ENCODE assay signal across 9 cellular contexts in the genomic region with DNA sequence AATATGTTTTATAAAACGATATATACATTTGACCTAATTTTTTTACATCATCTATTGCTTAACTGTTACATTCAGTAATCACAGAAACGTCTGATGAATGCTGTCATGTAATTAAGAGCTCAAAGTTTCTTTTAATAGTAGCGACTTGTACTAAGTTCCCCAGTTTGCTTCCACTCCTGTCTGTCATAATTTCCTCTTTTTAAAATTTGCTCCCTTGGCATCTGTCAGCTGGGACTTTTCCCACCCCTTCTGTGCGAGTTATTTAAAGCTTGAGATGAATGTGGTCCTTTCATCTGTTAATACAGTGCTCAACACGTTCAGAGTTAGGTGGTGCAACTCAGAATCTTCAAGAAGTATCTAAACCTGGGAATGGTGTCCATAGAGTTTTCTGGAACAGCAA. TPM values are rescaled to one million over a fixed set of nuclear protein-coding genes. Genes with fewer than 3 reads are reported as not detected.
A peak's percentile ranks its signal among the peaks of the same experiment; 100 is the strongest.
DNase-seq lines count a peak whose midpoint lies in the region; ATAC-seq, FAIRE-seq and TF ChIP-seq lines count a peak whose summit lies in the region.
"Had no signal": no experiment of that assay in that cellular context is flagged by ENCODE, and none has a peak within 500 bp of the region (broad histone marks: within the 10 kb centered on the region; RNA-seq: fewer than 3 reads in every experiment).

No MANE protein-coding gene starts in this region.

- no peaks in the 10 kb centered on the region for H3K9me3 ChIP-seq in small intestine (ENCODE audit: control insufficient read depth, low read depth)

- H3K36me3 ChIP-seq in small intestine (ENCODE audit: control insufficient read depth in 2 of 2, insufficient read depth in 2 of 2, low read length in 2 of 2) = no peaks in the 10 kb centered on the region

- no peak for TF ChIP-seq CTCF in VCaP (conservative IDR thresholded peaks at IDR 0.05)

- DNase-seq in activated T-cell treated with anti-CD3 and anti-CD28 coated beads, Interleukin-2, amount 50 U/mL, for 72 hours = no peak
- no peak for DNase-seq in activated T-cell treated with anti-CD3 and anti-CD28 coated beads, Interleukin-2, amount 50 U/mL, for 1 hour
- DNase-seq in globus pallidus (ENCODE audit: low spot score) = peak; percentile 52
- DNase-seq in small intestine = peak; percentile 44
- DNase-seq in NCI-H526 treated with DMSO at 0.1 percent for 48 hours (lab: John Stamatoyannopoulos, UW) = no peak
- DNase-seq in NCI-H1436 (lab: John Stamatoyannopoulos, UW) = no peak
- DNase-seq in LoVo (ENCODE audit: low spot score) = no peak

- H3K27me3 Mint-ChIP-seq in activated T-cell treated with anti-CD3 and anti-CD28 coated beads, Interleukin-2, amount 50 U/mL, for 72 hours (ENCODE audit: low read depth) = no peaks in the 10 kb centered on the region

- peaks cover 3 to 7% of the 10 kb centered on the region in 2 donors for H3K4me1 ChIP-seq in small intestine (ENCODE audit: control insufficient read depth in 2 of 2, insufficient read depth in 1 of 2, low read depth in 1 of 2, low read length in 1 of 2)

- H3K4me3 Mint-ChIP-seq in activated T-cell treated with anti-CD3 and anti-CD28 coated beads, Interleukin-2, amount 50 U/mL, for 72 hours = peak overlapping the region; percentile 97 to 98

- peak overlapping the region in 1 of 2 donors; percentile 73 for H3K4me3 ChIP-seq in small intestine (ENCODE audit: low read depth in 1 of 2, low read length in 2 of 2)

- WGBS in small intestine, 3 donors = 4 to 9% (median 7%) methylated on average over 5 of the region's 5 CpGs

- no peak for FAIRE-seq in small intestine (lab: Jason Lieb, UNC)
- FAIRE-seq: endometrium had no signal

- no peak for ATAC-seq in activated T-cell treated with anti-CD3 and anti-CD28 coated beads, Interleukin-2, amount 50 U/mL, for 72 hours (replicated peaks in 1 of 2)

- H3K9me3 Mint-ChIP-seq in activated T-cell treated with anti-CD3 and anti-CD28 coated beads, Interleukin-2, amount 50 U/mL, for 72 hours = no peaks in the 10 kb centered on the region

- peaks cover 4 to 6% of the 10 kb centered on the region in 2 donors for H3K36me3 Mint-ChIP-seq in activated T-cell treated with anti-CD3 and anti-CD28 coated beads, Interleukin-2, amount 50 U/mL, for 72 hours (ENCODE audit: insufficient read depth in 2 of 2)

- peak overlapping the region; percentile 94 for H3K27ac Mint-ChIP-seq in activated T-cell treated with anti-CD3 and anti-CD28 coated beads, Interleukin-2, amount 50 U/mL, for 72 hours

- H3K27ac ChIP-seq in VCaP = peak overlapping the region; percentile 98
- peak overlapping the region in 1 of 2 donors; percentile 39 for H3K27ac ChIP-seq in small intestine (ENCODE audit: low read depth in 1 of 2, low read length in 1 of 2)

- H3K27me3 ChIP-seq in small intestine (ENCODE audit: control insufficient read depth in 2 of 2, insufficient read depth in 2 of 2, low read length in 2 of 2) = no peaks in the 10 kb centered on the region

- peaks cover 58% of the 10 kb centered on the region for H3K4me1 Mint-ChIP-seq in activated T-cell treated with anti-CD3 and anti-CD28 coated beads, Interleukin-2, amount 50 U/mL, for 72 hours (ENCODE audit: low read depth)

RNA-seq across cellular contexts. Expression of a gene that starts 1.2 kb away (rescaled TPM):
- total RNA-seq in activated T-cell treated with anti-CD3 and anti-CD28 coated beads, Interleukin-2, amount 50 U/mL, for 72 hours = 10 to 100 TPM; 47.2 to 54.6 TPM
- 10 to 100 TPM; 11.3 to 22.8 (median 22.0) TPM for polyA plus RNA-seq in small intestine

Comparison
In these comparisons a context has a peak if more than half of its experiments do, and no peak if none do; other contexts are left out.
1. DNase-seq: peak in globus pallidus (single experiment) and small intestine (single experiment); none in activated T-cell treated with anti-CD3 and anti-CD28 coated beads, Interleukin-2, amount 50 U/mL, for 72 hours (0 of 2), activated T-cell treated with anti-CD3 and anti-CD28 coated beads, Interleukin-2, amount 50 U/mL, for 1 hour (single experiment), NCI-H526 treated with DMSO at 0.1 percent for 48 hours (single experiment), NCI-H1436 (single experiment) and LoVo (single experiment).